Comparison of ENCODE assay signal across 8 cellular contexts in genomic region chr16:68227850-68228553, GRCh38. TPM values are rescaled to one million over a fixed set of nuclear protein-coding genes. Genes with fewer than 3 reads are reported as not detected.
A peak's percentile ranks its signal among the peaks of the same experiment; 100 is the strongest.
DNase-seq lines count a peak whose midpoint lies in the region; ATAC-seq and TF ChIP-seq lines count a peak whose summit lies in the region.

No MANE protein-coding gene starts in this region.

- no peak overlapping the region for H3K4ac ChIP-seq in neuronal stem cell (ENCODE audit: low read length)

- H3K27me3 ChIP-seq in GM23248 (replicated peaks; ENCODE audit: insufficient read depth), result no peaks in the 10 kb centered on the region
- H3K27me3 ChIP-seq in neuronal stem cell (ENCODE audit: control insufficient read depth in 3 of 3, insufficient read depth in 3 of 3, low read depth in 1 of 3, low read length in 3 of 3), result no peaks in the 10 kb centered on the region

- no peak overlapping the region for H2AK5ac ChIP-seq in neuronal stem cell (ENCODE audit: low read depth, low read length)

- no peak overlapping the region for H3K14ac ChIP-seq in neuronal stem cell (ENCODE audit: low read length)

- no peak overlapping the region for H3K4me2 ChIP-seq in GM23248 (ENCODE audit: unreplicated experiment)
- no peak overlapping the region for H3K4me2 ChIP-seq in neuronal stem cell (ENCODE audit: insufficient read depth, low read length, poor library complexity, severe bottlenecking)

- TF ChIP-seq CTCF in 22Rv1 (IDR thresholded peaks at IDR 0.05) (no peak), mucosa of descending colon (IDR thresholded peaks at IDR 0.05) (no peak)
- TF ChIP-seq CTCF in activated CD8-positive, alpha-beta T cell treated with anti-CD3 and anti-CD28 coated beads for 36 hours (IDR thresholded peaks at IDR 0.05), result no peak

- H3K4me1 ChIP-seq in mucosa of descending colon (ENCODE audit: low read depth) (peaks cover 21% of the 10 kb centered on the region), GM23248 (ENCODE audit: insufficient read depth) (no peaks in the 10 kb centered on the region; the same call in 1 of the 2 replicates), neuronal stem cell (ENCODE audit: control insufficient read depth in 2 of 2, insufficient read depth in 1 of 2, low read depth in 1 of 2, low read length in 2 of 2) (no peaks in the 10 kb centered on the region)

- H4K20me1 ChIP-seq in GM23248 (ENCODE audit: insufficient read depth), result no peaks in the 10 kb centered on the region

- H2BK15ac ChIP-seq in neuronal stem cell (ENCODE audit: low read length), result no peak overlapping the region

- intact Hi-C loops in activated CD8-positive, alpha-beta T cell treated with anti-CD3 and anti-CD28 coated beads for 36 hours (cut with micrococcal nuclease), result loop anchor here (2.0 kb wide), 1 partner anchor 139 kb away; no protein-coding TSS in a partner anchor
- intact Hi-C loops in mucosa of descending colon (cut with DNase I, micrococcal nuclease), result no loop called here

- H3K9me3 ChIP-seq in mucosa of descending colon (no peaks in the 10 kb centered on the region), GM23248 (ENCODE audit: low read depth) (no peaks in the 10 kb centered on the region), neuronal stem cell (replicated peaks in 1 of 2; ENCODE audit: control insufficient read depth in 2 of 2, insufficient read depth in 1 of 2, low read depth in 1 of 2, low read length in 2 of 2) (no peaks in the 10 kb centered on the region)

- no peaks in the 10 kb centered on the region for H3K79me1 ChIP-seq in neuronal stem cell (ENCODE audit: low read depth, low read length)

- peak overlapping the region; percentile 88 for H3K27ac Mint-ChIP-seq in activated CD8-positive, alpha-beta T cell treated with anti-CD3 and anti-CD28 coated beads for 36 hours

- H2BK12ac ChIP-seq in neuronal stem cell (ENCODE audit: low read length), result no peak overlapping the region

- POLR2A ChIA-PET in activated CD8-positive, alpha-beta T cell treated with anti-CD3 and anti-CD28 coated beads for 36 hours (lab: Charles Lee), result interaction anchor here (0.8 to 3.5 kb wide), 6 partner anchors 9 to 242 kb away, joined by 3 to 17 read pairs (median 4); partner anchors contain the start of genes ESRP2 and NFATC3

- H3K27ac ChIP-seq in 22Rv1, result peak overlapping the region; percentile 46
- H3K27ac ChIP-seq in GM23248, result no peak overlapping the region
- H3K27ac ChIP-seq in neuronal stem cell (replicated peaks; ENCODE audit: low read length), result no peak overlapping the region

- H2AFZ ChIP-seq in GM23248 (no peak overlapping the region), neuronal stem cell (ENCODE audit: low read length) (no peak overlapping the region)

- WGBS in GM23248 (ENCODE audit: low coverage in 1 of 2, low lambda C conversion rate in 2 of 2, missing lambda C conversion rate in 2 of 2), 2 experiments, result 88 to 93% methylated on average over 2 of the region's 2 CpGs
- WGBS in neuronal stem cell (ENCODE audit: extremely low coverage in 2 of 2, insufficient read length in 2 of 2, insufficient replicate concordance in 1 of 2), 2 donors, result no CpG with 5 or more reads among the region's 2 CpGs

- peaks cover 11% of the 10 kb centered on the region for H3K36me3 Mint-ChIP-seq in activated CD8-positive, alpha-beta T cell treated with anti-CD3 and anti-CD28 coated beads for 36 hours (ENCODE audit: low read depth)

- H2BK5ac ChIP-seq in neuronal stem cell (ENCODE audit: low read length), result no peak overlapping the region

- no peaks in the 10 kb centered on the region for H3K79me2 ChIP-seq in GM23248 (ENCODE audit: insufficient read depth)

- no peak overlapping the region for H2BK120ac ChIP-seq in neuronal stem cell (ENCODE audit: low read depth, low read length)

- no peak overlapping the region for H3K23ac ChIP-seq in neuronal stem cell (ENCODE audit: low read depth, low read length, poor library complexity)

- in situ Hi-C loops in GM23248 (cut with MboI), result no loop called here

- H4K91ac ChIP-seq in neuronal stem cell (ENCODE audit: low read depth, low read length, poor library complexity), result no peak overlapping the region

- no peaks in the 10 kb centered on the region for H3K9me2 ChIP-seq in GM23248 (ENCODE audit: insufficient read depth)

- ATAC-seq in activated CD8-positive, alpha-beta T cell treated with anti-CD3 and anti-CD28 coated beads for 36 hours, result no peak
- ATAC-seq in mucosa of descending colon, result peak; percentile 30

- H3F3A ChIP-seq in GM23248 (ENCODE audit: insufficient read depth), result 0 out of 2 replicates have a peak, but pooled peaks cover 3% of the 10 kb centered on the region

- H3K36me3 ChIP-seq in mucosa of descending colon (ENCODE audit: low read depth) (peaks cover 3% of the 10 kb centered on the region), GM23248 (ENCODE audit: low read depth) (no peaks in the 10 kb centered on the region), neuronal stem cell (replicated peaks in 1 of 2; ENCODE audit: control insufficient read depth in 2 of 2, insufficient read depth in 2 of 2, low read length in 2 of 2) (peaks cover 8 to 55% of the 10 kb centered on the region in 2 donors)

- H3K9me3 Mint-ChIP-seq in activated CD8-positive, alpha-beta T cell treated with anti-CD3 and anti-CD28 coated beads for 36 hours, result no peaks in the 10 kb centered on the region

- no peak overlapping the region for H3K9ac ChIP-seq in GM23248
- no peak overlapping the region for H3K9ac ChIP-seq in neuronal stem cell (ENCODE audit: low read depth, low read length, poor library complexity)

- DNase-seq in DMS53 (lab: John Stamatoyannopoulos, UW) (peak; percentile 52), mucosa of descending colon (peak in 1 of 3 donors; percentile 68), NCI-H1417 treated with DMSO at 0.1 percent for 48 hours (lab: John Stamatoyannopoulos, UW) (no peak), GM23248 (no peak), neuronal stem cell (ENCODE audit: low spot score) (no peak), HT-29 (ENCODE audit: low spot score) (no peak)
- peak; percentile 39 for DNase-seq in activated CD8-positive, alpha-beta T cell treated with anti-CD3 and anti-CD28 coated beads for 36 hours

- H4K8ac ChIP-seq in neuronal stem cell (ENCODE audit: low read depth, low read length), result no peak overlapping the region

- CTCF ChIA-PET in activated CD8-positive, alpha-beta T cell treated with anti-CD3 and anti-CD28 coated beads for 36 hours (lab: Charles Lee), result interaction anchor here (0.6 to 3.6 kb wide), 38 partner anchors 8 to 395 kb away, joined by 3 to 26 read pairs (median 4); partner anchors contain the start of genes DDX28, DUS2, NFATC3 and PLA2G15

- no peaks in the 10 kb centered on the region for H3K27me3 Mint-ChIP-seq in activated CD8-positive, alpha-beta T cell treated with anti-CD3 and anti-CD28 coated beads for 36 hours

- no peak overlapping the region for H3K18ac ChIP-seq in neuronal stem cell (ENCODE audit: low read length)

- peaks cover 43% of the 10 kb centered on the region for H3K4me1 Mint-ChIP-seq in activated CD8-positive, alpha-beta T cell treated with anti-CD3 and anti-CD28 coated beads for 36 hours (ENCODE audit: low read depth)

- H3K4me3 ChIP-seq in mucosa of descending colon (no peak overlapping the region), GM23248 (no peak overlapping the region), neuronal stem cell (ENCODE audit: low read length in 2 of 2) (no peak overlapping the region)

- H3K4me3 Mint-ChIP-seq in activated CD8-positive, alpha-beta T cell treated with anti-CD3 and anti-CD28 coated beads for 36 hours, result peak overlapping the region; percentile 17

RNA-seq across cellular contexts. Expression of gene ESRP2, which starts 7.9 kb away (rescaled TPM):
- total RNA-seq in activated CD8-positive, alpha-beta T cell treated with anti-CD3 and anti-CD28 coated beads for 36 hours, result under 1 TPM; 0.65 to 0.77 TPM
- 100 to 1,000 TPM in 1 of 3 donors, 10 to 100 TPM in 2; 46.6 to 125 (median 94.5) TPM for total RNA-seq in mucosa of descending colon
- total RNA-seq in GM23248 (2014; rRNA removed; shearing (Covaris generic)), result 0.32 TPM in 1 of 2 replicates, not detected in the other
- 0.34 TPM in 1 of 2 replicates, not detected in the other for polyA plus RNA-seq in GM23248 (2016; fragmentation: Nextera tagmentation; extraction: Ambion mirVana)
- polyA plus RNA-seq in neuronal stem cell (2013, experiment 1 of 2), result 0.15 TPM
- polyA plus RNA-seq in neuronal stem cell (2013, experiment 2 of 2), result 0.12 TPM
- total RNA-seq in HT-29 (2014; rRNA removed; shearing (Covaris generic)), result 104 and 122 TPM in 2 replicates

RNA-seq across cellular contexts. Expression of gene PLA2G15, which starts 17.2 kb away (rescaled TPM):
- 1 to 10 TPM; 6.7 to 6.8 TPM for total RNA-seq in activated CD8-positive, alpha-beta T cell treated with anti-CD3 and anti-CD28 coated beads for 36 hours
- total RNA-seq in mucosa of descending colon, result 10 to 100 TPM; 13.2 to 14.2 (median 13.5) TPM
- 36.2 and 47.6 TPM in 2 replicates for total RNA-seq in GM23248 (2014; rRNA removed; shearing (Covaris generic))
- 24.8 and 26.0 TPM in 2 replicates for polyA plus RNA-seq in GM23248 (2016; fragmentation: Nextera tagmentation; extraction: Ambion mirVana)
- 5.4 TPM for polyA plus RNA-seq in neuronal stem cell (2013, experiment 1 of 2)
- polyA plus RNA-seq in neuronal stem cell (2013, experiment 2 of 2), result 5.7 TPM
- 15.9 and 18.6 TPM in 2 replicates for total RNA-seq in HT-29 (2014; rRNA removed; shearing (Covaris generic))

RNA-seq across cellular contexts. Expression of gene SLC7A6, which starts 36.3 kb away (rescaled TPM):
- total RNA-seq in activated CD8-positive, alpha-beta T cell treated with anti-CD3 and anti-CD28 coated beads for 36 hours, result 10 to 100 TPM; 73.8 to 76.9 TPM
- 10 to 100 TPM; 35.0 to 41.4 (median 37.2) TPM for total RNA-seq in mucosa of descending colon
- total RNA-seq in GM23248 (2014; rRNA removed; shearing (Covaris generic)), result 20.9 and 53.7 TPM in 2 replicates
- polyA plus RNA-seq in GM23248 (2016; fragmentation: Nextera tagmentation; extraction: Ambion mirVana), result 15.8 and 17.3 TPM in 2 replicates
- polyA plus RNA-seq in neuronal stem cell (2013, experiment 1 of 2), result 9.0 TPM
- polyA plus RNA-seq in neuronal stem cell (2013, experiment 2 of 2), result 8.7 TPM
- 43.2 and 53.7 TPM in 2 replicates for total RNA-seq in HT-29 (2014; rRNA removed; shearing (Covaris generic))

Comparison
In these comparisons a context has a peak if more than half of its experiments do, and no peak if none do; other contexts are left out.
1. DNase-seq: peak in DMS53 (single experiment) and activated CD8-positive, alpha-beta T cell treated with anti-CD3 and anti-CD28 coated beads for 36 hours (single experiment); none in NCI-H1417 treated with DMSO at 0.1 percent for 48 hours (single experiment), GM23248 (single experiment), neuronal stem cell (single experiment) and HT-29 (single experiment).
2. RNA of gene ESRP2, which starts 7.9 kb away (total RNA-seq): 104 to 122 TPM in HT-29 and 46.6 to 125 TPM in mucosa of descending colon; 0.65 to 0.77 TPM in activated CD8-positive, alpha-beta T cell treated with anti-CD3 and anti-CD28 coated beads for 36 hours and 0.32 TPM in GM23248; every median in the first group is over 10 times any median in the second.